Comparison of ENCODE assay signal across 1 cellular context in genomic region chr12:8914716-8915526, GRCh38.
TF ChIP-seq lines count a peak whose summit lies in the region.

No MANE protein-coding gene starts in this region.

TF ChIP-seq in HEK293, 187 proteins besides CTCF, POLR2A, EP300 and RAD21 (continued from another document):
- TF ChIP-seq ZBTB26 (tag by site-specific recombination; optimal IDR thresholded peaks at IDR 0.05) (peak; percentile 39), ZNF692 (tag by site-specific recombination; IDR thresholded peaks at IDR 0.05) (no peak), KLF16 (tag by site-specific recombination; IDR thresholded peaks at IDR 0.05) (peak; percentile 79), ZFP3 (tag by site-specific recombination; IDR thresholded peaks at IDR 0.05; ENCODE audit: low read depth) (no peak), MZF1 (tag by site-specific recombination; IDR thresholded peaks at IDR 0.05; ENCODE audit: borderline replicate concordance) (no peak), ZBTB1 (tag by site-specific recombination; IDR thresholded peaks at IDR 0.05) (no peak), ZNF658 (tag by site-specific recombination; IDR thresholded peaks at IDR 0.05) (no peak)
TF ChIP-seq in HEK293: peak in this region for 30.
